Comparison of ENCODE assay signal across 10 cellular contexts in the genomic region with DNA sequence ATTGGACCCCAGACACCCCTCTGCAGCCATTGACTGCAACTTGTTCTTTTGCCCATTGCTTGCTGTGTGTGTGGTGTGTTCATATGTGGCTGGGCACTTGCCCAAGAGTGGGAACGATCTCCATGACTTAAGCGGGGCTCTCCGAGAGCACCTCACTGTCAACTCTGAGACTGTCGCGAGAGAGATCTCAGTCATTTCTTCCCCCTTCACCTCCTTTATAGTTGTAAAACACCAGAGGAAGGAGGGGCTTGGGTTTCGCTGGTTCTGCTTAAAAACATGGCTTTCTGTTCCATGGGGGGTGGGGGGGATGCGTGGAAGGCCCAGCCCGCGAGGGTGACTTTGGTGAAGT. TPM values are rescaled to one million over a fixed set of nuclear protein-coding genes. Genes with fewer than 3 reads are reported as not detected.
DNase-seq lines count a peak whose midpoint lies in the region; ATAC-seq and TF ChIP-seq lines count a peak whose summit lies in the region.
"Had no signal": no experiment of that assay in that cellular context is flagged by ENCODE, and none has a peak within 500 bp of the region (broad histone marks: within the 10 kb centered on the region; RNA-seq: fewer than 3 reads in every experiment).

No MANE protein-coding gene starts in this region.

- no peaks in the 10 kb centered on the region for H3K27me3 Mint-ChIP-seq in CD8-positive, alpha-beta memory T cell
- H3K27me3 Mint-ChIP-seq in GM23338 (ENCODE audit: insufficient read depth, low read depth, poor library complexity), result peaks cover 54% of the 10 kb centered on the region
- peaks cover 2% of the 10 kb centered on the region for H3K27me3 Mint-ChIP-seq in activated naive CD8-positive, alpha-beta T cell
- no peaks in the 10 kb centered on the region for H3K27me3 Mint-ChIP-seq in naive thymus-derived CD8-positive, alpha-beta T cell

- no peak overlapping the region for H2AFZ ChIP-seq in GM23338

- DNase-seq in CD8-positive, alpha-beta memory T cell, result no peak
- no peak for DNase-seq in GM23338 (ENCODE audit: low spot score)
- no peak for DNase-seq in naive thymus-derived CD8-positive, alpha-beta T cell
- DNase-seq in occipital lobe (lab: John Stamatoyannopoulos, UW), result no peak
- DNase-seq in RPMI8226, result no peak
- DNase-seq in T-helper 9 cell, result no peak
- DNase-seq: T1000 had no signal

- CTCF ChIA-PET in CD8-positive, alpha-beta memory T cell (lab: Charles Lee), result interaction anchor here (1.1 to 3.9 kb wide), 4 partner anchors 11 to 43 kb away, joined by 3 to 44 read pairs (median 16); no protein-coding TSS in a partner anchor

- H3K27ac ChIP-seq in CD8-positive, alpha-beta memory T cell (ENCODE audit: low read depth, low read length), result no peak overlapping the region
- H3K27ac ChIP-seq in GM23338 (ENCODE audit: low read depth), result no peak overlapping the region
- H3K27ac ChIP-seq: suprapubic skin had no signal

- H3K4me2 ChIP-seq in GM23338, result peak overlapping the region; percentile 92

- H3K9me3 ChIP-seq in CD8-positive, alpha-beta memory T cell (ENCODE audit: low read length), result no peaks in the 10 kb centered on the region
- H3K9me3 ChIP-seq: suprapubic skin had no signal

- H3K36me3 Mint-ChIP-seq in CD8-positive, alpha-beta memory T cell, result peaks cover 0 to 31% (median 2%) of the 10 kb centered on the region in 3 donors
- peaks cover 3% of the 10 kb centered on the region; the same call in 1 of the 3 replicates for H3K36me3 Mint-ChIP-seq in GM23338 (ENCODE audit: low read depth)
- H3K36me3 Mint-ChIP-seq in activated naive CD8-positive, alpha-beta T cell, result no peaks in the 10 kb centered on the region
- H3K36me3 Mint-ChIP-seq in naive thymus-derived CD8-positive, alpha-beta T cell, result peaks cover 0 to 20% (median 2%) of the 10 kb centered on the region in 3 donors

- peak overlapping the region; percentile 43 to 89 (median 82) for H3K27ac Mint-ChIP-seq in CD8-positive, alpha-beta memory T cell
- H3K27ac Mint-ChIP-seq in GM23338, result no peak overlapping the region
- no peak overlapping the region for H3K27ac Mint-ChIP-seq in activated naive CD8-positive, alpha-beta T cell
- peak overlapping the region in 8 of 10 donors; percentile 41 to 86 (median 70) for H3K27ac Mint-ChIP-seq in naive thymus-derived CD8-positive, alpha-beta T cell

- no peaks in the 10 kb centered on the region for H3K9me3 Mint-ChIP-seq in CD8-positive, alpha-beta memory T cell
- no peaks in the 10 kb centered on the region for H3K9me3 Mint-ChIP-seq in GM23338
- no peaks in the 10 kb centered on the region for H3K9me3 Mint-ChIP-seq in activated naive CD8-positive, alpha-beta T cell (ENCODE audit: low read depth)
- H3K9me3 Mint-ChIP-seq in naive thymus-derived CD8-positive, alpha-beta T cell, result no peaks in the 10 kb centered on the region

- H3K4me1 Mint-ChIP-seq in CD8-positive, alpha-beta memory T cell, result peaks cover 41 to 79% (median 44%) of the 10 kb centered on the region in 3 donors
- H3K4me1 Mint-ChIP-seq in GM23338, result peaks cover 22% of the 10 kb centered on the region
- H3K4me1 Mint-ChIP-seq in activated naive CD8-positive, alpha-beta T cell (ENCODE audit: low read depth), result peaks cover 35% of the 10 kb centered on the region
- H3K4me1 Mint-ChIP-seq in naive thymus-derived CD8-positive, alpha-beta T cell, result peaks cover 30 to 64% (median 58%) of the 10 kb centered on the region in 4 donors

- no peaks in the 10 kb centered on the region for H3K79me2 ChIP-seq in GM23338 (replicated peaks; ENCODE audit: insufficient read depth)

- H3K9me2 ChIP-seq in GM23338 (ENCODE audit: insufficient read depth), result no peaks in the 10 kb centered on the region

- 0 out of 2 replicates have a peak, but pooled peaks cover 6% of the 10 kb centered on the region for H3F3A ChIP-seq in GM23338 (replicated peaks; ENCODE audit: low read depth)

- no peak for ATAC-seq in GM23338
- ATAC-seq in naive thymus-derived CD8-positive, alpha-beta T cell, result no peak

- POLR2A ChIA-PET in CD8-positive, alpha-beta memory T cell (lab: Charles Lee), result interaction anchor here (1.3 kb wide), 1 partner anchor 31 kb away, joined by 4 read pairs; no protein-coding TSS in a partner anchor
- POLR2A ChIA-PET in naive thymus-derived CD8-positive, alpha-beta T cell (lab: Charles Lee), result interaction anchor here (1.2 to 8.9 kb wide), 4 partner anchors 8 to 42 kb away, joined by 3 to 112 read pairs (median 6); a partner anchor contains a TSS

- no peaks in the 10 kb centered on the region for H4K20me1 ChIP-seq in GM23338 (replicated peaks; ENCODE audit: insufficient read depth)

- H3K27me3 ChIP-seq in CD8-positive, alpha-beta memory T cell (ENCODE audit: insufficient read depth, low read length, poor library complexity, severe bottlenecking), result no peaks in the 10 kb centered on the region
- H3K27me3 ChIP-seq in GM23338 (ENCODE audit: insufficient read depth), result peaks cover 60% of the 10 kb centered on the region

- peaks cover 61% of the 10 kb centered on the region for H3K4me1 ChIP-seq in CD8-positive, alpha-beta memory T cell (ENCODE audit: insufficient read depth, low read length)
- peaks cover 18% of the 10 kb centered on the region for H3K4me1 ChIP-seq in GM23338 (ENCODE audit: insufficient read depth)

- peaks cover 6% of the 10 kb centered on the region for H3K36me3 ChIP-seq in CD8-positive, alpha-beta memory T cell (ENCODE audit: insufficient read depth, low read length)
- H3K36me3 ChIP-seq in GM23338 (ENCODE audit: insufficient read depth), result no peaks in the 10 kb centered on the region; the same call in 1 of the 2 replicates
- H3K36me3 ChIP-seq: suprapubic skin had no signal

- H3K4me3 Mint-ChIP-seq in CD8-positive, alpha-beta memory T cell, result peak overlapping the region; percentile 81 to 91 (median 83)
- peak overlapping the region; percentile 73 for H3K4me3 Mint-ChIP-seq in GM23338
- peak overlapping the region; percentile 84 for H3K4me3 Mint-ChIP-seq in activated naive CD8-positive, alpha-beta T cell
- peak overlapping the region; percentile 67 to 87 (median 84) for H3K4me3 Mint-ChIP-seq in naive thymus-derived CD8-positive, alpha-beta T cell

- H3K4me3 ChIP-seq in CD8-positive, alpha-beta memory T cell (ENCODE audit: low read length), result no peak overlapping the region
- peak overlapping the region; percentile 70 for H3K4me3 ChIP-seq in GM23338

- no peak for TF ChIP-seq CTCF in GM23338 (conservative IDR thresholded peaks at IDR 0.05; ENCODE audit: low read depth in 2 of 2)

TF ChIP-seq in GM23338, 12 proteins besides CTCF, POLR2A, EP300 and RAD21 (continues in another document):
- TF ChIP-seq ZNF331 (CRISPR knock-in tag; IDR thresholded peaks at IDR 0.05; ENCODE audit: low read depth) (no peak), CREB1 (CRISPR knock-in tag; IDR thresholded peaks at IDR 0.05; ENCODE audit: low read depth) (no peak), JUNB (IDR thresholded peaks at IDR 0.05; ENCODE audit: unreplicated experiment) (no peak), EZH2 (IDR thresholded peaks at IDR 0.05; ENCODE audit: low read depth, unreplicated experiment) (no peak)
- TF ChIP-seq, protein P1, sequence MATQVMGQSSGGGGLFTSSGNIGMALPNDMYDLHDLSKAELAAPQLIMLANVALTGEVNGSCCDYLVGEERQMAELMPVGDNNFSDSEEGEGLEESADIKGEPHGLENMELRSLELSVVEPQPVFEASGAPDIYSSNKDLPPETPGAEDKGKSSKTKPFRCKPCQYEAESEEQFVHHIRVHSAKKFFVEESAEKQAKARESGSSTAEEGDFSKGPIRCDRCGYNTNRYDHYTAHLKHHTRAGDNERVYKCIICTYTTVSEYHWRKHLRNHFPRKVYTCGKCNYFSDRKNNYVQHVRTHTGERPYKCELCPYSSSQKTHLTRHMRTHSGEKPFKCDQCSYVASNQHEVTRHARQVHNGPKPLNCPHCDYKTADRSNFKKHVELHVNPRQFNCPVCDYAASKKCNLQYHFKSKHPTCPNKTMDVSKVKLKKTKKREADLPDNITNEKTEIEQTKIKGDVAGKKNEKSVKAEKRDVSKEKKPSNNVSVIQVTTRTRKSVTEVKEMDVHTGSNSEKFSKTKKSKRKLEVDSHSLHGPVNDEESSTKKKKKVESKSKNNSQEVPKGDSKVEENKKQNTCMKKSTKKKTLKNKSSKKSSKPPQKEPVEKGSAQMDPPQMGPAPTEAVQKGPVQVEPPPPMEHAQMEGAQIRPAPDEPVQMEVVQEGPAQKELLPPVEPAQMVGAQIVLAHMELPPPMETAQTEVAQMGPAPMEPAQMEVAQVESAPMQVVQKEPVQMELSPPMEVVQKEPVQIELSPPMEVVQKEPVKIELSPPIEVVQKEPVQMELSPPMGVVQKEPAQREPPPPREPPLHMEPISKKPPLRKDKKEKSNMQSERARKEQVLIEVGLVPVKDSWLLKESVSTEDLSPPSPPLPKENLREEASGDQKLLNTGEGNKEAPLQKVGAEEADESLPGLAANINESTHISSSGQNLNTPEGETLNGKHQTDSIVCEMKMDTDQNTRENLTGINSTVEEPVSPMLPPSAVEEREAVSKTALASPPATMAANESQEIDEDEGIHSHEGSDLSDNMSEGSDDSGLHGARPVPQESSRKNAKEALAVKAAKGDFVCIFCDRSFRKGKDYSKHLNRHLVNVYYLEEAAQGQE (IDR thresholded peaks at IDR 0.05; ENCODE audit: unreplicated experiment), result no peak

RNA-seq across cellular contexts. Expression of a gene that starts 7.4 kb away (rescaled TPM):
- total RNA-seq in CD8-positive, alpha-beta memory T cell, result not detected
- 0.91 TPM for polyA plus RNA-seq in CD8-positive, alpha-beta memory T cell
- total RNA-seq in GM23338 (2014; rRNA removed; shearing (Covaris generic)), result 2.2 and 2.4 TPM in 2 replicates
- polyA plus RNA-seq in GM23338 (2016; fragmentation: Nextera tagmentation; extraction: Ambion mirVana), result 0.38 and 0.71 TPM in 2 replicates
- not detected for total RNA-seq in naive thymus-derived CD8-positive, alpha-beta T cell
- under 1 TPM; 0.25 to 0.62 (median 0.35) TPM for polyA plus RNA-seq in naive thymus-derived CD8-positive, alpha-beta T cell
- 1.6 TPM for total RNA-seq in occipital lobe
- total RNA-seq: bronchial epithelial cell had no signal

RNA-seq across cellular contexts. Expression of a gene that starts 12.6 kb away (rescaled TPM):
- 10 to 100 TPM; 46.4 to 48.5 TPM for total RNA-seq in CD8-positive, alpha-beta memory T cell
- polyA plus RNA-seq in CD8-positive, alpha-beta memory T cell, result 95.4 TPM
- total RNA-seq in GM23338 (2014; rRNA removed; shearing (Covaris generic)), result 1.2 and 3.0 TPM in 2 replicates
- polyA plus RNA-seq in GM23338 (2016; fragmentation: Nextera tagmentation; extraction: Ambion mirVana), result 1.8 and 2.4 TPM in 2 replicates
- 10 to 100 TPM; 16.6 to 16.9 TPM for total RNA-seq in naive thymus-derived CD8-positive, alpha-beta T cell
- 10 to 100 TPM; 27.7 to 50.7 (median 48.4) TPM for polyA plus RNA-seq in naive thymus-derived CD8-positive, alpha-beta T cell
- 0.62 TPM for total RNA-seq in occipital lobe
- total RNA-seq: bronchial epithelial cell had no signal

RNA-seq across cellular contexts. Expression of a gene that starts 12.8 kb away (rescaled TPM):
- total RNA-seq in CD8-positive, alpha-beta memory T cell, result 10 to 100 TPM; 24.0 to 26.5 TPM
- polyA plus RNA-seq in CD8-positive, alpha-beta memory T cell, result 33.6 TPM
- total RNA-seq in GM23338 (2014; rRNA removed; shearing (Covaris generic)), result 0.42 TPM in 1 of 2 replicates, not detected in the other
- 0.56 and 1.5 TPM in 2 replicates for polyA plus RNA-seq in GM23338 (2016; fragmentation: Nextera tagmentation; extraction: Ambion mirVana)
- total RNA-seq in naive thymus-derived CD8-positive, alpha-beta T cell, result 1 to 10 TPM; 4.7 to 7.0 TPM
- polyA plus RNA-seq in naive thymus-derived CD8-positive, alpha-beta T cell, result 10 to 100 TPM; 14.7 to 25.8 (median 17.1) TPM
- total RNA-seq in occipital lobe, result 0.31 TPM
- total RNA-seq: bronchial epithelial cell had no signal

Comparison
In these comparisons a context has a peak if more than half of its experiments do, and no peak if none do; other contexts are left out.
1. H3K27ac Mint-ChIP-seq: peak in CD8-positive, alpha-beta memory T cell (8 of 8) and naive thymus-derived CD8-positive, alpha-beta T cell (8 of 10); none in GM23338 (single experiment) and activated naive CD8-positive, alpha-beta T cell (single experiment).
2. Peak in every context shown above with its lines, with median percentiles within 50 percentile points of each other: H3K4me3 Mint-ChIP-seq.